ENCODE assay signal across 1 cellular context in the genomic region with DNA sequence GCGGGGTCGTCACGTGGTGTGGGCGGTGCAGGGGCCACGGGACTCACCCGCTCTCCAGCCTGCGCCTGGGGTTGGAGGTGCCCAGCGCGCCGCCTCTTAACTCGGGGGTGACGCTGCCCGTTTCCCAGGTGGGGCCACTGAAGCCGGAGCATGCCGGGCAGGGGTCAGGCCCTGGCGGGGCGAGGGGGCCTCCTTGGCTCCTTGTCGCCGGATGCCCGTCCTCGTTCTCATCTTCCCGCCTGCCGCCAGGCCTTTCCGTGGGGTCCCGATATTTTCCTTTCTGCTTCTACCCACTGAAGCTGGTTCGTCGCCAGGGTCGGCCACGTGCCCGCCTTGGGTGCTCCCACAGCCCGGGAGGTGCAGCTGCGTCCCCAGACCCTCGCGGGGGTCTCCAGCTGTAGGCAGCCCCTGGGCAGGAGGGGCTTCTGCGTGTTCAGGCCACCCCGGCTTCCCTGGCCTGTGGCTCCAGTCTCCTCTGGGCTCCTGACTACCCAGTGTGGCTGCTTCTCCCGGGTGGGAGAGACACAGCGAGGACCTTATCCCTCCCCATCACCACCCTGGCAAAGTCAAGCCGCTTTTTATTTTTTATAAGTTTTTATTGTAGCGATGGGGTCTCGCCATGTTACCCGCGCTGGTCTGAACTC.
TF ChIP-seq lines count a peak whose summit lies in the region.

No MANE protein-coding gene starts in this region.

TF ChIP-seq in HEK293, 187 proteins besides CTCF, POLR2A, EP300 and RAD21 (continued from another document and continues in another):
- TF ChIP-seq, protein P1, sequence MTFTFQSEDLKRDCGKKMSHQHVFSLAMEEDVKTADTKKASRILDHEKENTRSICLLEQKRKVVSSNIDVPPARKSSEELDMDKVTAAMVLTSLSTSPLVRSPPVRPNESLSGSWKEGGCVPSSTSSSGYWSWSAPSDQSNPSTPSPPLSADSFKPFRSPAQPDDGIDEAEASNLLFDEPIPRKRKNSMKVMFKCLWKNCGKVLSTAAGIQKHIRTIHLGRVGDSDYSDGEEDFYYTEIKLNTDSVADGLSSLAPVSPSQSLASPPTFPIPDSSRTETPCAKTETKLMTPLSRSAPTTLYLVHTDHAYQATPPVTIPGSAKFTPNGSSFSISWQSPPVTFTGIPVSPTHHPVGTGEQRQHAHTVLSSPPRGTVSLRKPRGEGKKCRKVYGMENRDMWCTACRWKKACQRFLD (tag by site-specific recombination; IDR thresholded peaks at IDR 0.05) = no peak
- TF ChIP-seq ZNF2 (tag by site-specific recombination; IDR thresholded peaks at IDR 0.05) (no peak), ZNF394 (tag by site-specific recombination; IDR thresholded peaks at IDR 0.05; ENCODE audit: borderline replicate concordance) (peak; percentile 29; the same call in 1 of the 2 replicates), ZNF768 (tag by site-specific recombination; IDR thresholded peaks at IDR 0.05) (no peak), ZSCAN30 (tag by site-specific recombination; IDR thresholded peaks at IDR 0.05) (no peak), ZNF24 (tag by site-specific recombination; IDR thresholded peaks at IDR 0.05) (no peak), ZBTB21 (tag by site-specific recombination; IDR thresholded peaks at IDR 0.05) (no peak), ZNF510 (tag by site-specific recombination; IDR thresholded peaks at IDR 0.05; ENCODE audit: insufficient replicate concordance) (no peak), ZNF23 (tag by site-specific recombination; IDR thresholded peaks at IDR 0.05; ENCODE audit: borderline replicate concordance) (no peak), ZNF473 (tag by site-specific recombination; IDR thresholded peaks at IDR 0.05) (no peak), ZNF302 (tag by site-specific recombination; IDR thresholded peaks at IDR 0.05; ENCODE audit: low read depth) (no peak), ZIC2 (tag by site-specific recombination; IDR thresholded peaks at IDR 0.05) (peak; percentile 43; the same call in 1 of the 2 replicates), ZNF175 (tag by site-specific recombination; IDR thresholded peaks at IDR 0.05) (no peak), GFI1B (tag by site-specific recombination; IDR thresholded peaks at IDR 0.05) (no peak), ZNF211 (tag by site-specific recombination; IDR thresholded peaks at IDR 0.05; ENCODE audit: low read depth) (no peak), ZNF16 (tag by site-specific recombination; IDR thresholded peaks at IDR 0.05; ENCODE audit: low read depth) (no peak), ZNF155 (tag by site-specific recombination; IDR thresholded peaks at IDR 0.05) (no peak), KLF8 (tag by site-specific recombination; IDR thresholded peaks at IDR 0.05) (peak; percentile 96; the same call in 1 of the 2 replicates), ZNF350 (tag by site-specific recombination; IDR thresholded peaks at IDR 0.05) (no peak), ZNF112 (tag by site-specific recombination; IDR thresholded peaks at IDR 0.05) (no peak), ZNF544 (tag by site-specific recombination; IDR thresholded peaks at IDR 0.05) (no peak), EGR2 (tag by site-specific recombination; IDR thresholded peaks at IDR 0.05; ENCODE audit: low read depth) (peak; percentile 97; the same call in 1 of the 2 replicates), ZNF658 (tag by site-specific recombination; IDR thresholded peaks at IDR 0.05) (no peak), ZNF433 (tag by site-specific recombination; IDR thresholded peaks at IDR 0.05; ENCODE audit: low read depth) (no peak), ZNF266 (tag by site-specific recombination; IDR thresholded peaks at IDR 0.05; ENCODE audit: low read depth) (no peak), GLI4 (tag by site-specific recombination; IDR thresholded peaks at IDR 0.05) (no peak), SP7 (tag by site-specific recombination; IDR thresholded peaks at IDR 0.05) (peak; percentile 68), ZNF132 (tag by site-specific recombination; IDR thresholded peaks at IDR 0.05; ENCODE audit: borderline replicate concordance) (no peak), HOXC10 (CRISPR knock-in tag; IDR thresholded peaks at IDR 0.05) (no peak), ZNF626 (tag by site-specific recombination; IDR thresholded peaks at IDR 0.05) (no peak), ZSCAN23 (tag by site-specific recombination; IDR thresholded peaks at IDR 0.05) (no peak), SCRT1 (tag by site-specific recombination; IDR thresholded peaks at IDR 0.05; ENCODE audit: borderline replicate concordance) (no peak), ZNF274 (IDR thresholded peaks at IDR 0.05; ENCODE audit: low read length) (no peak), ZNF274 (tag by site-specific recombination; IDR thresholded peaks at IDR 0.05; ENCODE audit: borderline replicate concordance) (no peak), ZNF404 (tag by site-specific recombination; IDR thresholded peaks at IDR 0.05) (no peak), ZBTB48 (tag by site-specific recombination; IDR thresholded peaks at IDR 0.05) (no peak; the same call in 1 of the 2 replicates), ZNF600 (tag by site-specific recombination; IDR thresholded peaks at IDR 0.05) (no peak), MYNN (tag by site-specific recombination; IDR thresholded peaks at IDR 0.05; ENCODE audit: borderline replicate concordance) (no peak), ZNF558 (tag by site-specific recombination; IDR thresholded peaks at IDR 0.05) (no peak), YY2 (tag by site-specific recombination; IDR thresholded peaks at IDR 0.05) (no peak), ZNF223 (tag by site-specific recombination; IDR thresholded peaks at IDR 0.05) (no peak), ZFP69B (tag by site-specific recombination; IDR thresholded peaks at IDR 0.05) (peak; percentile 96), ZFP3 (tag by site-specific recombination; IDR thresholded peaks at IDR 0.05; ENCODE audit: low read depth) (no peak), ZNF843 (tag by site-specific recombination; IDR thresholded peaks at IDR 0.05) (no peak), ZXDB (tag by site-specific recombination; IDR thresholded peaks at IDR 0.05) (peak; percentile 97), SALL2 (tag by site-specific recombination; IDR thresholded peaks at IDR 0.05; ENCODE audit: borderline replicate concordance) (no peak), ZNF621 (tag by site-specific recombination; IDR thresholded peaks at IDR 0.05) (no peak), SP3 (tag by site-specific recombination; IDR thresholded peaks at IDR 0.05) (peak; percentile 86), ZFP41 (tag by site-specific recombination; IDR thresholded peaks at IDR 0.05; ENCODE audit: borderline replicate concordance) (no peak), ZNF248 (tag by site-specific recombination; IDR thresholded peaks at IDR 0.05) (no peak), YY1 (tag by site-specific recombination; IDR thresholded peaks at IDR 0.05) (no peak), KLF9 (tag by site-specific recombination; IDR thresholded peaks at IDR 0.05; ENCODE audit: low read depth) (peak; percentile 97; the same call in 1 of the 2 replicates), BCL11A (tag by site-specific recombination; IDR thresholded peaks at IDR 0.05; ENCODE audit: low read depth) (0 out of 2 replicates have a peak, but pooled peaks have one; percentile 47), ZNF311 (tag by site-specific recombination; IDR thresholded peaks at IDR 0.05; ENCODE audit: borderline replicate concordance) (no peak), KLF7 (tag by site-specific recombination; IDR thresholded peaks at IDR 0.05; ENCODE audit: borderline replicate concordance) (no peak), ZNF354C (tag by site-specific recombination; IDR thresholded peaks at IDR 0.05; ENCODE audit: borderline replicate concordance, low read depth) (no peak), ZNF76 (tag by site-specific recombination; IDR thresholded peaks at IDR 0.05; ENCODE audit: borderline replicate concordance, low read depth) (peak; percentile 77), TCF7L2 (IDR thresholded peaks at IDR 0.05; ENCODE audit: borderline replicate concordance, low read depth, low read length) (no peak), MEIS1 (CRISPR knock-in tag; IDR thresholded peaks at IDR 0.05; ENCODE audit: borderline replicate concordance) (no peak), ZNF677 (tag by site-specific recombination; IDR thresholded peaks at IDR 0.05) (0 out of 2 replicates have a peak, but pooled peaks have one; percentile 3)
- TF ChIP-seq, protein P2, sequence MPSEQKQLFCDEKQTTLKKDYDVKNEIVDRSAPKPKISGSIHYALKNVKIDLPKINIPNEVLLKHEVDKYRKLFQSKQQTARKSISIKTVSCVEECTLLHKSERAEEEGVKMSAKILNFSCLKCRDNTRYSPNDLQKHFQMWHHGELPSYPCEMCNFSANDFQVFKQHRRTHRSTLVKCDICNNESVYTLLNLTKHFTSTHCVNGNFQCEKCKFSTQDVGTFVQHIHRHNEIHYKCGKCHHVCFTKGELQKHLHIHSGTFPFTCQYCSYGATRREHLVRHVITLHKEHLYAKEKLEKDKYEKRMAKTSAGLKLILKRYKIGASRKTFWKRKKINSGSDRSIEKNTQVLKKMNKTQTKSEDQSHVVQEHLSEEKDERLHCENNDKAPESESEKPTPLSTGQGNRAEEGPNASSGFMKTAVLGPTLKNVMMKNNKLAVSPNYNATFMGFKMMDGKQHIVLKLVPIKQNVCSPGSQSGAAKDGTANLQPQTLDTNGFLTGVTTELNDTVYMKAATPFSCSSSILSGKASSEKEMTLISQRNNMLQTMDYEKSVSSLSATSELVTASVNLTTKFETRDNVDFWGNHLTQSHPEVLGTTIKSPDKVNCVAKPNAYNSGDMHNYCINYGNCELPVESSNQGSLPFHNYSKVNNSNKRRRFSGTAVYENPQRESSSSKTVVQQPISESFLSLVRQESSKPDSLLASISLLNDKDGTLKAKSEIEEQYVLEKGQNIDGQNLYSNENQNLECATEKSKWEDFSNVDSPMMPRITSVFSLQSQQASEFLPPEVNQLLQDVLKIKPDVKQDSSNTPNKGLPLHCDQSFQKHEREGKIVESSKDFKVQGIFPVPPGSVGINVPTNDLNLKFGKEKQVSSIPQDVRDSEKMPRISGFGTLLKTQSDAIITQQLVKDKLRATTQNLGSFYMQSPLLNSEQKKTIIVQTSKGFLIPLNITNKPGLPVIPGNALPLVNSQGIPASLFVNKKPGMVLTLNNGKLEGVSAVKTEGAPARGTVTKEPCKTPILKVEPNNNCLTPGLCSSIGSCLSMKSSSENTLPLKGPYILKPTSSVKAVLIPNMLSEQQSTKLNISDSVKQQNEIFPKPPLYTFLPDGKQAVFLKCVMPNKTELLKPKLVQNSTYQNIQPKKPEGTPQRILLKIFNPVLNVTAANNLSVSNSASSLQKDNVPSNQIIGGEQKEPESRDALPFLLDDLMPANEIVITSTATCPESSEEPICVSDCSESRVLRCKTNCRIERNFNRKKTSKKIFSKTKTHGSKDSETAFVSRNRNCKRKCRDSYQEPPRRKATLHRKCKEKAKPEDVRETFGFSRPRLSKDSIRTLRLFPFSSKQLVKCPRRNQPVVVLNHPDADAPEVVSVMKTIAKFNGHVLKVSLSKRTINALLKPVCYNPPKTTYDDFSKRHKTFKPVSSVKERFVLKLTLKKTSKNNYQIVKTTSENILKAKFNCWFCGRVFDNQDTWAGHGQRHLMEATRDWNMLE (tag by site-specific recombination; conservative IDR thresholded peaks at IDR 0.05; ENCODE audit: low read depth) = no peak
- TF ChIP-seq, protein P3, sequence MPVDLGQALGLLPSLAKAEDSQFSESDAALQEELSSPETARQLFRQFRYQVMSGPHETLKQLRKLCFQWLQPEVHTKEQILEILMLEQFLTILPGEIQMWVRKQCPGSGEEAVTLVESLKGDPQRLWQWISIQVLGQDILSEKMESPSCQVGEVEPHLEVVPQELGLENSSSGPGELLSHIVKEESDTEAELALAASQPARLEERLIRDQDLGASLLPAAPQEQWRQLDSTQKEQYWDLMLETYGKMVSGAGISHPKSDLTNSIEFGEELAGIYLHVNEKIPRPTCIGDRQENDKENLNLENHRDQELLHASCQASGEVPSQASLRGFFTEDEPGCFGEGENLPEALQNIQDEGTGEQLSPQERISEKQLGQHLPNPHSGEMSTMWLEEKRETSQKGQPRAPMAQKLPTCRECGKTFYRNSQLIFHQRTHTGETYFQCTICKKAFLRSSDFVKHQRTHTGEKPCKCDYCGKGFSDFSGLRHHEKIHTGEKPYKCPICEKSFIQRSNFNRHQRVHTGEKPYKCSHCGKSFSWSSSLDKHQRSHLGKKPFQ (tag by site-specific recombination; IDR thresholded peaks at IDR 0.05) = no peak
- TF ChIP-seq, protein P4, sequence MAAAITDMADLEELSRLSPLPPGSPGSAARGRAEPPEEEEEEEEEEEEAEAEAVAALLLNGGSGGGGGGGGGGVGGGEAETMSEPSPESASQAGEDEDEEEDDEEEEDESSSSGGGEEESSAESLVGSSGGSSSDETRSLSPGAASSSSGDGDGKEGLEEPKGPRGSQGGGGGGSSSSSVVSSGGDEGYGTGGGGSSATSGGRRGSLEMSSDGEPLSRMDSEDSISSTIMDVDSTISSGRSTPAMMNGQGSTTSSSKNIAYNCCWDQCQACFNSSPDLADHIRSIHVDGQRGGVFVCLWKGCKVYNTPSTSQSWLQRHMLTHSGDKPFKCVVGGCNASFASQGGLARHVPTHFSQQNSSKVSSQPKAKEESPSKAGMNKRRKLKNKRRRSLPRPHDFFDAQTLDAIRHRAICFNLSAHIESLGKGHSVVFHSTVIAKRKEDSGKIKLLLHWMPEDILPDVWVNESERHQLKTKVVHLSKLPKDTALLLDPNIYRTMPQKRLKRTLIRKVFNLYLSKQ (tag by site-specific recombination; IDR thresholded peaks at IDR 0.05; ENCODE audit: borderline replicate concordance) = no peak
- TF ChIP-seq, protein P5, sequence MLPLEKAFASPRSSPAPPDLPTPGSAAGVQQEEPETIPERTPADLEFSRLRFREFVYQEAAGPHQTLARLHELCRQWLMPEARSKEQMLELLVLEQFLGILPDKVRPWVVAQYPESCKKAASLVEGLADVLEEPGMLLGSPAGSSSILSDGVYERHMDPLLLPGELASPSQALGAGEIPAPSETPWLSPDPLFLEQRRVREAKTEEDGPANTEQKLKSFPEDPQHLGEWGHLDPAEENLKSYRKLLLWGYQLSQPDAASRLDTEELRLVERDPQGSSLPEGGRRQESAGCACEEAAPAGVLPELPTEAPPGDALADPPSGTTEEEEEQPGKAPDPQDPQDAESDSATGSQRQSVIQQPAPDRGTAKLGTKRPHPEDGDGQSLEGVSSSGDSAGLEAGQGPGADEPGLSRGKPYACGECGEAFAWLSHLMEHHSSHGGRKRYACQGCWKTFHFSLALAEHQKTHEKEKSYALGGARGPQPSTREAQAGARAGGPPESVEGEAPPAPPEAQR (tag by site-specific recombination; IDR thresholded peaks at IDR 0.05) = no peak
- TF ChIP-seq, protein P6, sequence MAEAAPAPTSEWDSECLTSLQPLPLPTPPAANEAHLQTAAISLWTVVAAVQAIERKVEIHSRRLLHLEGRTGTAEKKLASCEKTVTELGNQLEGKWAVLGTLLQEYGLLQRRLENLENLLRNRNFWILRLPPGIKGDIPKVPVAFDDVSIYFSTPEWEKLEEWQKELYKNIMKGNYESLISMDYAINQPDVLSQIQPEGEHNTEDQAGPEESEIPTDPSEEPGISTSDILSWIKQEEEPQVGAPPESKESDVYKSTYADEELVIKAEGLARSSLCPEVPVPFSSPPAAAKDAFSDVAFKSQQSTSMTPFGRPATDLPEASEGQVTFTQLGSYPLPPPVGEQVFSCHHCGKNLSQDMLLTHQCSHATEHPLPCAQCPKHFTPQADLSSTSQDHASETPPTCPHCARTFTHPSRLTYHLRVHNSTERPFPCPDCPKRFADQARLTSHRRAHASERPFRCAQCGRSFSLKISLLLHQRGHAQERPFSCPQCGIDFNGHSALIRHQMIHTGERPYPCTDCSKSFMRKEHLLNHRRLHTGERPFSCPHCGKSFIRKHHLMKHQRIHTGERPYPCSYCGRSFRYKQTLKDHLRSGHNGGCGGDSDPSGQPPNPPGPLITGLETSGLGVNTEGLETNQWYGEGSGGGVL (tag by site-specific recombination; IDR thresholded peaks at IDR 0.05) = 0 out of 2 replicates have a peak, but pooled peaks have one; percentile 9
